In genomic region chr6:34249469-34250370, GRCh38 we compare ENCODE assay signal across 7 cellular contexts. TPM values are rescaled to one million over a fixed set of nuclear protein-coding genes. Genes with fewer than 3 reads are reported as not detected.
DNase-seq lines count a peak whose midpoint lies in the region; ATAC-seq and TF ChIP-seq lines count a peak whose summit lies in the region.

No MANE protein-coding gene starts in this region.

- peak overlapping the region; percentile 93 for H3K27ac Mint-ChIP-seq in T-helper 17 cell

- H3K4me3 Mint-ChIP-seq in T-helper 17 cell: peak overlapping the region; percentile 94

- H3K27me3 Mint-ChIP-seq in T-helper 17 cell: no peaks in the 10 kb centered on the region

- no peaks in the 10 kb centered on the region for H3K9me3 ChIP-seq in T-helper 17 cell (ENCODE audit: control insufficient read depth, low read length, poor library complexity, severe bottlenecking)

- intact Hi-C loops in Right ventricle myocardium superior (cut with DNase I): loop anchor here (2.0 kb wide), 2 partner anchors 143 to 165 kb away; partner anchors contain the start of gene NUDT3

- peak overlapping the region; percentile 73 for H3K4me3 ChIP-seq in retinal pigment epithelial cell (ENCODE audit: low read length)

- peak; percentile 20 for ATAC-seq in GM18868 (IDR thresholded peaks at IDR 0.05; ENCODE audit: unreplicated experiment)
- ATAC-seq in HG02642 (IDR thresholded peaks at IDR 0.05; ENCODE audit: poor library complexity, unreplicated experiment): peak; percentile 36
- ATAC-seq in T-helper 17 cell: peak; percentile 37
- peak; percentile 55 for ATAC-seq in Right ventricle myocardium superior (ENCODE audit: poor library complexity)

- H3K36me3 Mint-ChIP-seq in T-helper 17 cell (ENCODE audit: low read depth): peaks cover 4% of the 10 kb centered on the region

- DNase-seq in T-helper 17 cell (no peak), Right ventricle myocardium superior (no peak), retinal pigment epithelial cell (ENCODE audit: low read depth) (no peak), NCI-H187 (lab: John Stamatoyannopoulos, UW) (no peak), GM19240 (ENCODE audit: insufficient read length, low spot score) (no peak)

- TF ChIP-seq CTCF in retinal pigment epithelial cell (conservative IDR thresholded peaks at IDR 0.05; ENCODE audit: low read depth, low read length): no peak

- H3K4me1 Mint-ChIP-seq in T-helper 17 cell: peaks cover 25% of the 10 kb centered on the region

RNA-seq across cellular contexts. Expression of gene SMIM29, which starts 0.9 kb away (rescaled TPM):
- total RNA-seq in T-helper 17 cell: 10 to 100 TPM; 24.3 to 29.2 TPM
- 19.1 TPM for total RNA-seq in Right ventricle myocardium superior

RNA-seq across cellular contexts. Expression of gene HMGA1, which starts 13.0 kb away (rescaled TPM):
- total RNA-seq in T-helper 17 cell (10 to 100 TPM; 87.5 to 90.3 TPM), Right ventricle myocardium superior (45.7 TPM)
